Comparison of ENCODE assay signal across 19 cellular contexts in the genomic region with DNA sequence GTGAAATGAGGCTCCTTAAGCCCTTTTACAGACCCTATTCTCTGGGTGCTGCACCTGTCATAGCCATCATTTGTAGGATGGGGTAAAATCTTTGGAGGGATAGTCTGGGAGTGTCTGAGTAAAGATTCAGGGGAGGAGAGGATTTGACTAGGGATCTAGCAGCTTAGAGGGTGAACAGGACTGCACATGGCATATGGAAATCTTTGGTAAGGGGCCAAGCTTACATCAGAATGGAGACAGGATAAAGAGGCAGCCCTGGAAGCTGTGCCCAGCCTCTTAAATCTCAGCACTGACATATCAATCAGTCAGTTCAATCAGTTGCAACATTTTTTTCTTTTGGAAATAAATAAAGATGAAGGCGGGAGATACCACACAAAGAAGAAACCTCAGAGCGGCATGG.
"Had no signal": no experiment of that assay in that cellular context is flagged by ENCODE, and none has a peak within 500 bp of the region (broad histone marks: within the 10 kb centered on the region; RNA-seq: fewer than 3 reads in every experiment).

No MANE protein-coding gene starts in this region.

- DNase-seq: activated CD4-positive, alpha-beta T cell treated with anti-CD3 and anti-CD28 coated beads for 48 hours; activated CD4-positive, alpha-beta T cell treated with anti-CD3 and anti-CD28 coated beads, Interleukin-2, amount 50 U/mL, for 4 hours; activated CD4-positive, CD25-positive, alpha-beta regulatory T cell treated with anti-CD3 and anti-CD28 coated beads, Interleukin-2, amount 50 U/mL, for 72 hours; activated CD8-positive, alpha-beta memory T cell treated with anti-CD3 and anti-CD28 coated beads, Interleukin-2, amount 50 U/mL, for 48 hours; activated CD8-positive, alpha-beta T cell treated with anti-CD3 and anti-CD28 coated beads, Interleukin-2, amount 10 ng/mL, durations not matched to agents 7 days and 5 days; activated naive CD4-positive, alpha-beta T cell treated with anti-CD3 and anti-CD28 coated beads, Interleukin-2, amount 50 U/mL, for 16 hours; activated naive CD8-positive, alpha-beta T cell treated with anti-CD3 and anti-CD28 coated beads, Interleukin-2, amount 10 ng/mL, durations not matched to agents 7 days and 5 days; activated T-cell treated with anti-CD3 and anti-CD28 coated beads, Interleukin-2, amount 50 U/mL, for 1 hour; adrenal gland; aorta; KG1; NCI-H1048; NCI-H146; NCI-H2029 treated with DMSO at 0.1 percent for 48 hours; NK-92 treated with Interleukin-12 subunit alpha and Interleukin-12 subunit beta, amount 100 ng/mL, for 24 hours; OCI-M1; RPMI8226 had no signal

- H3K9me3 ChIP-seq: adrenal gland had no signal

- H3K4me3 ChIP-seq: adrenal gland, SK-N-MC had no signal

- FAIRE-seq: colon had no signal

- H3K4me1 ChIP-seq: adrenal gland had no signal

- H3K27me3 ChIP-seq: adrenal gland had no signal

- H3K27ac ChIP-seq: adrenal gland, SK-N-MC had no signal

- H3K36me3 ChIP-seq: adrenal gland had no signal
